In the genomic region with DNA sequence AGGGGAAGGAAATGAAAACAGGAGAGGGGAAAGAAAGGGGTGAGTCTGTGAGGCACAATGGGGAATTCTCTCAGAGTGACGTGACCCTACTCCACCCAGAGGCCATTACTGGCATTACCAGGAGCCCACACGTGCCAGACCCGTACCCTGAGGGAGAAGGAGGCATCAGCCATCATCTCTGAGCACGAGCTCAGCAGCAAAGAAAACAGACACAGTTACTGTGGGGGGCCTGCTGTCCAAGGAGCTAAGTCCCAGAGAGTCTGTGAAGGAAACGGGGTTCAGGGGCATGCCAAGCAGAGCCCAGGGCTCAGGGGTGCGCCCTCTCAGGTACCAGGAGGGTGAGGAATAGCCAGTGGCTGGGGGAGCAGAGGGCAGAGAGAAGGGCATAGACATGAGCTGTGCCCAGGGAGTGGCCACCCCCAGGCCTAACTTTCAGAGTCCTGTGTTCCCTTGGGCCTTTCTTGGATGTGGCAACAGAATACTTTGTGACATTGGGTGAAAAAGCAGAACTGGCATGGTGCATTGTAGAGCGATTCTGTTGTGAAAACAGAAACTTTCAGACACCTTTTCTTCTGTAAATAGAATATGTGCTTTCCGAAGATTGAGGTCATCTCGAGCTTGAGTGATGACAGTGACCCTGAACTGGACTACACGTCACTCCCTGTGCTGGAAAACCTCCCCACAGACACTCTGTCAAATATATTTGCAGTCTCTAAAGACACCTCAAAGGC, we compare ENCODE assay signal across 8 cellular contexts. TPM values are rescaled to one million over a fixed set of nuclear protein-coding genes. Genes with fewer than 3 reads are reported as not detected.
DNase-seq lines count a peak whose midpoint lies in the region; ATAC-seq and TF ChIP-seq lines count a peak whose summit lies in the region.

No MANE protein-coding gene starts in this region.

- DNase-seq in Panc1 (ENCODE audit: low read depth, low spot score) (peak; percentile 48), glomerular visceral epithelial cell (ENCODE audit: extremely low spot score) (peak; percentile 40), retina (peak; percentile 65), cerebellar nuclear complex (lab: John Stamatoyannopoulos, UW) (no peak)
- DNase-seq in activated gamma-delta T cell treated with anti-CD3 and anti-CD28 coated beads, Interleukin-2, amount 50 U/mL, for 16 hours (ENCODE audit: low read depth), result peak; percentile 15

- no peaks in the 10 kb centered on the region for H3K27me3 ChIP-seq in BLaER1 treated with 17β-estradiol and CSF1 and Interleukin-3, amounts not matched to agents 10 nM and 100 nM
- no peaks in the 10 kb centered on the region for H3K27me3 ChIP-seq in Panc1 (ENCODE audit: control insufficient read depth, insufficient read depth, low read length)

- peak; percentile 83 for TF ChIP-seq CTCF in Panc1 (IDR thresholded peaks at IDR 0.05)

- H3K4me3 ChIP-seq in BLaER1 treated with 17β-estradiol and CSF1 and Interleukin-3, amounts not matched to agents 10 nM and 100 nM, result no peak overlapping the region
- H3K4me3 ChIP-seq in Panc1 (ENCODE audit: low read depth in 2 of 2, low read length in 2 of 2), result no peak overlapping the region

- POLR2A ChIA-PET in Panc1 (lab: Charles Lee), result no interaction called here

- H4K20me1 ChIP-seq in BLaER1 treated with 17β-estradiol and CSF1 and Interleukin-3, amounts not matched to agents 10 nM and 100 nM, result peaks cover 0 to 47% (median 32%) of the 10 kb centered on the region in 11 experiments; a peak in 15 of 22 replicates

- H3K4me2 ChIP-seq in BLaER1 treated with 17β-estradiol and CSF1 and Interleukin-3, amounts not matched to agents 10 nM and 100 nM, result peak overlapping the region; percentile 47 to 83 (median 67)

- no peaks in the 10 kb centered on the region for H3K9me3 ChIP-seq in BLaER1 treated with 17β-estradiol and CSF1 and Interleukin-3, amounts not matched to agents 10 nM and 100 nM (replicated peaks in 1 of 11)
- no peaks in the 10 kb centered on the region for H3K9me3 ChIP-seq in Panc1 (ENCODE audit: control insufficient read depth, insufficient read depth, low read depth, low read length)

- peaks cover 9 to 20% (median 14%) of the 10 kb centered on the region in 10 experiments for H3K4me1 ChIP-seq in BLaER1 treated with 17β-estradiol and CSF1 and Interleukin-3, amounts not matched to agents 10 nM and 100 nM
- peaks cover 22% of the 10 kb centered on the region for H3K4me1 ChIP-seq in Panc1 (ENCODE audit: control insufficient read depth, insufficient read depth, low read length)

- BruUV-seq in Panc1 (replicated peaks; lab: Mats Ljungman, UMichigan), result no TSS peak

- H3K9ac ChIP-seq in BLaER1 treated with 17β-estradiol and CSF1 and Interleukin-3, amounts not matched to agents 10 nM and 100 nM, result peak overlapping the region in 10 of 11 experiments; percentile 14 to 61 (median 52); a peak in 18 of 22 replicates

- peaks cover 30 to 41% (median 33%) of the 10 kb centered on the region in 11 experiments for H3K36me3 ChIP-seq in BLaER1 treated with 17β-estradiol and CSF1 and Interleukin-3, amounts not matched to agents 10 nM and 100 nM
- no peaks in the 10 kb centered on the region for H3K36me3 ChIP-seq in Panc1 (ENCODE audit: control insufficient read depth, insufficient read depth, low read length)

- ATAC-seq in GM19397 (IDR thresholded peaks at IDR 0.05; ENCODE audit: unreplicated experiment), result peak; percentile 49
- peak; percentile 74 for ATAC-seq in HG03521 (IDR thresholded peaks at IDR 0.05; ENCODE audit: unreplicated experiment)
- peak; percentile 80 for ATAC-seq in Panc1

- H3K27ac ChIP-seq in BLaER1 treated with 17β-estradiol and CSF1 and Interleukin-3, amounts not matched to agents 10 nM and 100 nM, result peak overlapping the region in 10 of 11 experiments; percentile 44 to 65 (median 55); a peak in 19 of 22 replicates
- H3K27ac ChIP-seq in Panc1 (ENCODE audit: low read length), result no peak overlapping the region

- CTCF ChIA-PET in Panc1 (lab: Charles Lee), result no interaction called here

- in situ Hi-C loops in Panc1 (cut with HindIII; ENCODE audit: low pct_unique_long_range_greater_than_20kb, low sequenced_read_pairs), result no loop called here

- intact Hi-C loops in Panc1 (cut with micrococcal nuclease; ENCODE audit: unreplicated experiment), result no loop called here

RNA-seq across cellular contexts. Expression of gene TAF1C, which starts 11.3 kb away (rescaled TPM):
- total RNA-seq in Panc1 (2021; ENCODE audit: unreplicated experiment), result 31.9 TPM
- 23.2 TPM for polyA plus RNA-seq in Panc1 (2012; ENCODE audit: insufficient read length)

RNA-seq across cellular contexts. Expression of gene ADAD2, which starts 15.4 kb away (rescaled TPM):
- not detected for total RNA-seq in Panc1 (2021; ENCODE audit: unreplicated experiment)
- not detected for polyA plus RNA-seq in Panc1 (2012; ENCODE audit: insufficient read length)

RNA-seq across cellular contexts. Expression of gene DNAAF1, which starts 30.4 kb away (rescaled TPM):
- not detected for total RNA-seq in Panc1 (2021; ENCODE audit: unreplicated experiment)
- polyA plus RNA-seq in Panc1 (2012; ENCODE audit: insufficient read length), result 0.07 TPM

RNA-seq across cellular contexts. Expression of gene HSDL1, which starts 30.5 kb away (rescaled TPM):
- 24.6 TPM for total RNA-seq in Panc1 (2021; ENCODE audit: unreplicated experiment)
- polyA plus RNA-seq in Panc1 (2012; ENCODE audit: insufficient read length), result 11.8 TPM

RNA-seq across cellular contexts. Expression of gene MBTPS1, which starts 58.8 kb away (rescaled TPM):
- total RNA-seq in Panc1 (2021; ENCODE audit: unreplicated experiment), result 66.8 TPM
- polyA plus RNA-seq in Panc1 (2012; ENCODE audit: insufficient read length), result 59.6 TPM

Comparison
In these comparisons a context has a peak if more than half of its experiments do, and no peak if none do; other contexts are left out.
1. DNase-seq: peak in Panc1 (single experiment), activated gamma-delta T cell treated with anti-CD3 and anti-CD28 coated beads, Interleukin-2, amount 50 U/mL, for 16 hours (single experiment), glomerular visceral epithelial cell (single experiment) and retina (single experiment); none in cerebellar nuclear complex (0 of 2).
2. Peak in every context shown above with its lines, with median percentiles within 50 percentile points of each other: ATAC-seq.